Comparison of ENCODE assay signal across 18 cellular contexts in genomic region chr11:120352405-120352804, GRCh38. TPM values are rescaled to one million over a fixed set of nuclear protein-coding genes. Genes with fewer than 3 reads are reported as not detected.
DNase-seq lines count a peak whose midpoint lies in the region; ATAC-seq, FAIRE-seq and TF ChIP-seq lines count a peak whose summit lies in the region.
"Had no signal": no experiment of that assay in that cellular context is flagged by ENCODE, and none has a peak within 500 bp of the region (broad histone marks: within the 10 kb centered on the region; RNA-seq: fewer than 3 reads in every experiment).

No MANE protein-coding gene starts in this region.

- in situ Hi-C loops in K562 (cut with MboI): no loop called here

- no peak overlapping the region; the same call in 1 of the 2 replicates for H3K27ac ChIP-seq in HEK293 (ENCODE audit: extremely low read depth, low read depth, low read length)
- no peak overlapping the region for H3K27ac ChIP-seq in K562 (ENCODE audit: extremely low read depth, low read depth, low read length)
- H3K27ac ChIP-seq in small intestine (ENCODE audit: low read depth in 1 of 2, low read length in 1 of 2): no peak overlapping the region
- H3K27ac ChIP-seq: BLaER1 treated with 17β-estradiol and CSF1 and Interleukin-3, amounts not matched to agents 10 nM and 100 nM; Peyer's patch had no signal

- H2AFZ ChIP-seq in K562 (ENCODE audit: low read depth, low read length): no peak overlapping the region

- TF ChIP-seq EP300 in K562 (IDR thresholded peaks at IDR 0.05; ENCODE audit: low read length): no peak

- intact Hi-C loops in K562 (cut with micrococcal nuclease): no loop called here

- H3K4me2 ChIP-seq in K562 (ENCODE audit: insufficient read depth, low read length): no peak overlapping the region
- H3K4me2 ChIP-seq: BLaER1 treated with 17β-estradiol and CSF1 and Interleukin-3, amounts not matched to agents 10 nM and 100 nM had no signal

- CTCF ChIA-PET in HEK293 (lab: Yijun Ruan, JAX) (no interaction called here), K562 (lab: Yijun Ruan, JAX; ENCODE audit: low intra/inter-chr PET ratio) (no interaction called here)

- POLR2A ChIA-PET in HEK293 (lab: Yijun Ruan, JAX) (no interaction called here), K562 (lab: Yijun Ruan, JAX) (interaction anchor here (2.2 kb wide), 1 partner anchor 13 kb away, joined by 5 read pairs; no protein-coding TSS in a partner anchor)

- 9% methylated on average over 6 of the region's 6 CpGs for WGBS in K562 (ENCODE audit: insufficient coverage, low coverage, missing lambda C conversion rate)
- whole genome bisulfite sequencing in small intestine, 3 donors: 13 to 58% (median 36%) methylated on average over 6 of the region's 6 CpGs

- ATAC-seq in K562 (peak; percentile 66), GM21447 (IDR thresholded peaks at IDR 0.05; ENCODE audit: unreplicated experiment) (no peak)
- ATAC-seq: CD8-positive, alpha-beta T cell had no signal

- no TSS peak for BruUV-seq in K562 (replicated peaks; lab: Mats Ljungman, UMichigan)

- no peaks in the 10 kb centered on the region for H3K27me3 ChIP-seq in K562 (ENCODE audit: control insufficient read depth in 2 of 2, insufficient read depth in 2 of 2, low read length in 2 of 2)
- H3K27me3 ChIP-seq in small intestine (ENCODE audit: control insufficient read depth in 2 of 2, insufficient read depth in 2 of 2, low read length in 2 of 2): no peaks in the 10 kb centered on the region
- H3K27me3 ChIP-seq: Peyer's patch had no signal

- H3K36me3 ChIP-seq in HEK293 (ENCODE audit: control insufficient read depth in 2 of 2, insufficient read depth in 1 of 2, low read length in 2 of 2): no peaks in the 10 kb centered on the region
- no peaks in the 10 kb centered on the region; the same call in 1 of the 3 replicates for H3K36me3 ChIP-seq in K562 (ENCODE audit: control insufficient read depth, insufficient read depth, low read length)
- H3K36me3 ChIP-seq in small intestine (ENCODE audit: control insufficient read depth in 2 of 2, insufficient read depth in 2 of 2, low read length in 2 of 2): no peaks in the 10 kb centered on the region
- H3K36me3 ChIP-seq: Peyer's patch had no signal

- DNase-seq in K562 (ENCODE audit: extremely low read depth in 1 of 4, low spot score in 3 of 4) (peak in 3 of 4 experiments; percentile 16 to 48 (median 22)), islet precursor cell (peak; percentile 72), small intestine (peak; percentile 43), SIG-M5 treated with dmso at 0.1 percent for 504 hours (lab: John Stamatoyannopoulos, UW; ENCODE audit: unreplicated experiment) (no peak)
- no peak for DNase-seq in central memory CD4-positive, alpha-beta T cell
- DNase-seq: CD8-positive, alpha-beta T cell; H9; NCI-H1092 treated with DMSO at 0.1 percent for 48 hours; NCI-H2081; NCI-H510A; NCI-H748 treated with DMSO at 0.1 percent for 48 hours; NK-92 treated with Interleukin-12 subunit alpha and Interleukin-12 subunit beta, amount 100 ng/mL, for 24 hours; Peyer's patch had no signal

- no peak for TF ChIP-seq RAD21 in K562 (CRISPR knock-in tag; conservative IDR thresholded peaks at IDR 0.05 in 1 of 2, IDR thresholded peaks at IDR 0.05 in 1 of 2)

- FAIRE-seq in K562 (lab: Jason Lieb, UNC) (no peak), small intestine (lab: Jason Lieb, UNC) (no peak)
- FAIRE-seq: D721Med, HTR-8/SVneo had no signal

- no peaks in the 10 kb centered on the region for H3K9me1 ChIP-seq in K562 (ENCODE audit: control insufficient read depth, insufficient read depth, low read length)

- no peak for TF ChIP-seq POLR2A in K562 (conservative IDR thresholded peaks at IDR 0.05)

- H3K4me1 ChIP-seq in HEK293 (ENCODE audit: control insufficient read depth, insufficient read depth, low read length) (peaks cover 12% of the 10 kb centered on the region), K562 (replicated peaks in 1 of 2; ENCODE audit: control insufficient read depth in 2 of 2, insufficient read depth in 2 of 2, low read length in 2 of 2) (peaks cover 5 to 9% of the 10 kb centered on the region in 2 experiments; a peak in 3 of 5 replicates), small intestine (ENCODE audit: control insufficient read depth in 2 of 2, insufficient read depth in 1 of 2, low read depth in 1 of 2, low read length in 1 of 2) (peaks cover 11 to 14% of the 10 kb centered on the region in 2 donors)
- H3K4me1 ChIP-seq: BLaER1 treated with 17β-estradiol and CSF1 and Interleukin-3, amounts not matched to agents 10 nM and 100 nM had no signal

- H3K4me3 ChIP-seq in HEK293 (ENCODE audit: low read depth, low read length): no peak overlapping the region
- H3K4me3 ChIP-seq in K562: no peak overlapping the region
- H3K4me3 ChIP-seq in small intestine (ENCODE audit: low read depth in 1 of 2, low read length in 2 of 2): no peak overlapping the region
- H3K4me3 ChIP-seq: BLaER1 treated with 17β-estradiol and CSF1 and Interleukin-3, amounts not matched to agents 10 nM and 100 nM; Peyer's patch had no signal

- H3K79me2 ChIP-seq in K562 (ENCODE audit: control insufficient read depth, insufficient read depth, low read length): peaks cover 91% of the 10 kb centered on the region

- no peak for TF ChIP-seq CTCF in HEK293 (tag by site-specific recombination; IDR thresholded peaks at IDR 0.05)
- TF ChIP-seq CTCF in K562 (IDR thresholded peaks at IDR 0.05 in 2 of 3, conservative IDR thresholded peaks at IDR 0.05 in 1 of 3; ENCODE audit: insufficient read depth in 2 of 3, low read depth in 1 of 3, low read length in 3 of 3): no peak

- peaks cover 25% of the 10 kb centered on the region for H4K20me1 ChIP-seq in K562 (replicated peaks; ENCODE audit: control insufficient read depth, insufficient read depth, low read length)

- H3K9ac ChIP-seq in K562 (ENCODE audit: insufficient read depth in 1 of 2, low read depth in 2 of 2, low read length in 2 of 2): peak overlapping the region in 1 of 2 experiments; percentile 42; a peak in 1 of 4 replicates
- H3K9ac ChIP-seq: BLaER1 treated with 17β-estradiol and CSF1 and Interleukin-3, amounts not matched to agents 10 nM and 100 nM had no signal

- H3K9me3 ChIP-seq in HEK293 (ENCODE audit: control insufficient read depth, insufficient read depth, low read depth, low read length) (no peaks in the 10 kb centered on the region), K562 (replicated peaks; ENCODE audit: control insufficient read depth, insufficient read depth, low read depth, low read length) (0 out of 2 replicates have a peak, but pooled peaks cover 2% of the 10 kb centered on the region), small intestine (ENCODE audit: control insufficient read depth, low read depth) (no peaks in the 10 kb centered on the region)
- H3K9me3 ChIP-seq: Peyer's patch had no signal

TF ChIP-seq in HEK293, 187 proteins besides CTCF, POLR2A, EP300 and RAD21 (continues in another document):
- TF ChIP-seq GLI2 (tag by site-specific recombination; IDR thresholded peaks at IDR 0.05; ENCODE audit: borderline replicate concordance, low read depth) (peak; percentile 53; the same call in 1 of the 2 replicates), YY1 (tag by site-specific recombination; IDR thresholded peaks at IDR 0.05) (no peak), ZEB2 (tag by site-specific recombination; IDR thresholded peaks at IDR 0.05) (0 out of 2 replicates have a peak, but pooled peaks have one; percentile 41)

TF ChIP-seq in K562, 482 proteins besides CTCF, POLR2A, EP300 and RAD21 (continues in another document):
- TF ChIP-seq EGR1 (conservative IDR thresholded peaks at IDR 0.05) (0 out of 2 replicates have a peak, but pooled peaks have one; percentile 6), NFYB (IDR thresholded peaks at IDR 0.05; ENCODE audit: extremely low read depth, insufficient read length) (no peak)

RNA-seq across cellular contexts. Expression of gene ARHGEF12, which starts 16.2 kb away (rescaled TPM):
- total RNA-seq in K562 (2011; cell fraction: chromatin; rRNA removed; ENCODE audit: low replicate concordance): 78.5 and 317 TPM in 2 replicates
- 35.7 and 50.3 TPM in 2 replicates for total RNA-seq in K562 (2011; cell fraction: nucleolus; rRNA removed)
- total RNA-seq in K562 (2011; cell fraction: nucleoplasm; rRNA removed): 118 and 168 TPM in 2 replicates
- total RNA-seq in K562 (2014; rRNA removed): 25.6 and 29.5 TPM in 2 replicates
- total RNA-seq in K562 (2014; rRNA removed; fragmentation: Illumina TruSeq; extraction: Trizol): 51.7 and 61.3 TPM in 2 replicates
- total RNA-seq in K562 (2015; rRNA removed; fragmentation: Illumina TruSeq; extraction: Trizol): 43.6 and 47.0 TPM in 2 replicates
- 39.9 and 44.6 TPM in 2 replicates for total RNA-seq in K562 (2021)
- 13.5 and 27.1 TPM in 2 replicates for polyA plus RNA-seq in K562 (2011; rRNA removed)
- 7.2 and 10.3 TPM in 2 replicates for polyA plus RNA-seq in K562 (2011; cell fraction: cytosol; rRNA removed)
- polyA plus RNA-seq in K562 (2011; cell fraction: nucleus; rRNA removed): 20.7 and 25.6 TPM in 2 replicates
- polyA plus RNA-seq in K562 (2012): 22.6 and 24.8 TPM in 2 replicates
- polyA plus RNA-seq in K562 (2014; fragmentation: Illumina TruSeq; extraction: Trizol): 29.9 and 32.6 TPM in 2 replicates
- 1 to 10 TPM; 3.5 to 4.6 TPM for polyA plus RNA-seq in K562 (2014; fragmentation: Nextera tagmentation; extraction: Ambion mirVana)
- 17.8 and 19.3 TPM in 2 replicates for polyA plus RNA-seq in K562 (2014; rRNA removed)
- 104 and 139 TPM in 2 replicates for polyA minus RNA-seq in K562 (2011; rRNA and poly(A)+ RNA removed)
- polyA minus RNA-seq in K562 (2011; cell fraction: cytosol; rRNA and poly(A)+ RNA removed): 29.9 and 49.9 TPM in 2 replicates
- polyA minus RNA-seq in K562 (2011; cell fraction: nucleus; rRNA and poly(A)+ RNA removed): 49.0 and 56.1 TPM in 2 replicates
- 10 to 100 TPM; 15.1 to 22.3 (median 22.1) TPM for polyA plus RNA-seq in small intestine

RNA-seq across cellular contexts. Expression of gene TLCD5, which starts 27.3 kb away (rescaled TPM):
- total RNA-seq in K562 (2011; cell fraction: chromatin; rRNA removed; ENCODE audit: low replicate concordance): 7.0 and 10.5 TPM in 2 replicates
- total RNA-seq in K562 (2011; cell fraction: nucleolus; rRNA removed): 2.7 and 3.4 TPM in 2 replicates
- total RNA-seq in K562 (2011; cell fraction: nucleoplasm; rRNA removed): 6.2 and 10.2 TPM in 2 replicates
- total RNA-seq in K562 (2014; rRNA removed) (1.3 TPM in 2 replicates), K562 (2014; rRNA removed; fragmentation: Illumina TruSeq; extraction: Trizol) (1.7 and 1.9 TPM in 2 replicates), K562 (2015; rRNA removed; fragmentation: Illumina TruSeq; extraction: Trizol) (0.75 and 0.94 TPM in 2 replicates), K562 (2021) (1.3 and 1.4 TPM in 2 replicates)
- polyA plus RNA-seq in K562 (2011; rRNA removed) (4.8 and 5.1 TPM in 2 replicates), K562 (2014; fragmentation: Illumina TruSeq; extraction: Trizol) (1.3 and 1.8 TPM in 2 replicates), K562 (2014; fragmentation: Nextera tagmentation; extraction: Ambion mirVana) (1 to 10 TPM; 1.6 to 1.7 TPM), K562 (2014; rRNA removed) (1.5 and 1.8 TPM in 2 replicates), small intestine (1 to 10 TPM in 1 of 3 donors, under 1 TPM in 1, not detected in 1; 0.54 to 1.7 TPM)
- 2.1 and 4.5 TPM in 2 replicates for polyA plus RNA-seq in K562 (2011; cell fraction: cytosol; rRNA removed)
- 7.0 and 8.1 TPM in 2 replicates for polyA plus RNA-seq in K562 (2011; cell fraction: nucleus; rRNA removed)
- 1.0 and 2.1 TPM in 2 replicates for polyA plus RNA-seq in K562 (2012)
- 2.9 and 3.4 TPM in 2 replicates for polyA minus RNA-seq in K562 (2011; rRNA and poly(A)+ RNA removed)
- polyA minus RNA-seq in K562 (2011; cell fraction: cytosol; rRNA and poly(A)+ RNA removed): 1.2 and 2.9 TPM in 2 replicates
- polyA minus RNA-seq in K562 (2011; cell fraction: nucleus; rRNA and poly(A)+ RNA removed): 1.9 and 3.1 TPM in 2 replicates

Comparison
In these comparisons a context has a peak if more than half of its experiments do, and no peak if none do; other contexts are left out.
1. DNase-seq: peak in K562 (3 of 4), islet precursor cell (single experiment) and small intestine (single experiment); none in central memory CD4-positive, alpha-beta T cell (single experiment) and SIG-M5 treated with dmso at 0.1 percent for 504 hours (single experiment).
2. Of the 44 proteins assayed by ChIP-seq in both K562 and HEK293: peak only in K562: none; only in HEK293: KLF10, PRDM10, TCF7L2 and ZEB2; in both: none; in neither: 40.